In genomic region chr2:74387346-74387745, GRCh38 we compare ENCODE assay signal across 16 cellular contexts. TPM values are rescaled to one million over a fixed set of nuclear protein-coding genes. Genes with fewer than 3 reads are reported as not detected.
DNase-seq lines count a peak whose midpoint lies in the region; ATAC-seq and TF ChIP-seq lines count a peak whose summit lies in the region.
"Had no signal": no experiment of that assay in that cellular context is flagged by ENCODE, and none has a peak within 500 bp of the region (broad histone marks: within the 10 kb centered on the region; RNA-seq: fewer than 3 reads in every experiment).

No MANE protein-coding gene starts in this region.

- ATAC-seq in heart right ventricle (peak in 1 of 8 donors; percentile 22), Right ventricle myocardium inferior (no peak), HG03354 (IDR thresholded peaks at IDR 0.05; ENCODE audit: poor library complexity, severe bottlenecking, unreplicated experiment) (no peak)
- ATAC-seq: stimulated activated memory B cell treated with anti-CD40 and anti-IgM and Interleukin-4, amounts not matched to agents 10 μg/mL and 1 μg/mL and 100 μg/mL, for 72 hours had no signal

- H3K4me3 ChIP-seq in heart right ventricle = no peak overlapping the region
- no peak overlapping the region for H3K4me3 ChIP-seq in SJSA1
- H3K4me3 ChIP-seq in foreskin fibroblast (ENCODE audit: low read depth in 1 of 2, low read length in 2 of 2) = no peak overlapping the region

- no peaks in the 10 kb centered on the region for H3K9me3 ChIP-seq in heart right ventricle
- H3K9me3 ChIP-seq in SJSA1 (replicated peaks) = no peaks in the 10 kb centered on the region

- TF ChIP-seq CTCF in heart right ventricle (IDR thresholded peaks at IDR 0.05) (no peak), foreskin fibroblast (IDR thresholded peaks at IDR 0.05; ENCODE audit: low read depth, low read length) (no peak)

- H3K27ac ChIP-seq in heart right ventricle = peak overlapping the region in 8 of 10 donors; percentile 17 to 71 (median 56)
- H3K27ac ChIP-seq in SJSA1 = peak overlapping the region; percentile 5; the same call in 1 of the 2 replicates
- peak overlapping the region; percentile 95 for H3K27ac ChIP-seq in temporal lobe (ENCODE audit: low read depth, low read length)

- H3K27me3 ChIP-seq in heart right ventricle (no peaks in the 10 kb centered on the region), SJSA1 (replicated peaks) (no peaks in the 10 kb centered on the region)

- intact Hi-C loops in heart right ventricle (cut with DNase I) = no loop called here
- intact Hi-C loops in Right ventricle myocardium inferior (cut with DNase I) = no loop called here

- H3K36me3 ChIP-seq in heart right ventricle (peaks cover 0 to 20% (median 0%) of the 10 kb centered on the region in 9 donors), SJSA1 (peaks cover 35% of the 10 kb centered on the region)

- 68 to 79% methylated on average over 1 of the region's 1 CpG for WGBS in heart right ventricle, 2 donors

- H3K4me1 ChIP-seq in heart right ventricle (peaks cover 14 to 90% (median 77%) of the 10 kb centered on the region in 9 donors), SJSA1 (replicated peaks) (peaks cover 32% of the 10 kb centered on the region)

- DNase-seq in heart right ventricle = no peak
- DNase-seq in Right ventricle myocardium inferior (ENCODE audit: missing footprints) = no peak
- DNase-seq in SJSA1 (ENCODE audit: low read depth in 1 of 2, low spot score in 2 of 2) = peak in 1 of 2 experiments; percentile 56
- DNase-seq in foreskin fibroblast = peak; percentile 28 to 54
- no peak for DNase-seq in NCI-H82 (lab: John Stamatoyannopoulos, UW)
- no peak for DNase-seq in A172 (ENCODE audit: low spot score)
- DNase-seq: activated CD4-positive, alpha-beta T cell treated with anti-CD3 and anti-CD28 coated beads for 4 hours; activated naive CD8-positive, alpha-beta T cell treated with anti-CD3 and anti-CD28 coated beads, Interleukin-2, amount 10 ng/mL, durations not matched to agents 7 days and 5 days; AML-193; GF-D8; NCI-H1092; NCI-H2171; SHP77 had no signal

RNA-seq across cellular contexts. Expression of gene DCTN1, which starts 7.2 kb away (rescaled TPM):
- total RNA-seq in heart right ventricle (100 to 1,000 TPM; 140 to 285 (median 195) TPM), Right ventricle myocardium inferior (182 TPM), temporal lobe (97.9 TPM)
- 100 to 1,000 TPM; 123 to 168 TPM for polyA plus RNA-seq in heart right ventricle
- 95.2 and 136 TPM in 2 replicates for total RNA-seq in SJSA1 (2014; rRNA removed; shearing (Covaris generic))
- 105 and 123 TPM in 2 replicates for total RNA-seq in A172 (2014; rRNA removed; shearing (Covaris generic))

RNA-seq across cellular contexts. Expression of gene C2orf81, which starts 34.1 kb away (rescaled TPM):
- total RNA-seq in heart right ventricle (1 to 10 TPM in 5 of 10 donors, under 1 TPM in 5; 0.52 to 1.7 (median 0.99) TPM), Right ventricle myocardium inferior (1.1 TPM), temporal lobe (1.2 TPM)
- 1 to 10 TPM; 1.2 to 1.3 TPM for polyA plus RNA-seq in heart right ventricle
- total RNA-seq in SJSA1 (2014; rRNA removed; shearing (Covaris generic)) = 0.34 and 1.3 TPM in 2 replicates
- 2.3 and 3.5 TPM in 2 replicates for total RNA-seq in A172 (2014; rRNA removed; shearing (Covaris generic))

RNA-seq across cellular contexts. Expression of gene WDR54, which starts 34.2 kb away (rescaled TPM):
- 1 to 10 TPM; 1.1 to 6.7 (median 2.4) TPM for total RNA-seq in heart right ventricle
- 1 to 10 TPM; 2.9 to 8.7 TPM for polyA plus RNA-seq in heart right ventricle
- total RNA-seq in Right ventricle myocardium inferior = 3.0 TPM
- total RNA-seq in SJSA1 (2014; rRNA removed; shearing (Covaris generic)) = 13.8 and 15.2 TPM in 2 replicates
- total RNA-seq in temporal lobe = 32.9 TPM
- total RNA-seq in A172 (2014; rRNA removed; shearing (Covaris generic)) = 72.9 and 84.5 TPM in 2 replicates

RNA-seq across cellular contexts. Expression of gene SLC4A5, which starts 44.1 kb away (rescaled TPM):
- total RNA-seq in heart right ventricle (1 to 10 TPM in 8 of 10 donors, under 1 TPM in 2; 0.82 to 4.6 (median 1.9) TPM), Right ventricle myocardium inferior (1.1 TPM), temporal lobe (2.7 TPM)
- 1 to 10 TPM in 1 of 2 donors, under 1 TPM in 1; 0.43 to 2.3 TPM for polyA plus RNA-seq in heart right ventricle
- total RNA-seq in SJSA1 (2014; rRNA removed; shearing (Covaris generic)) = 0.08 TPM in 1 of 2 replicates, not detected in the other
- total RNA-seq in A172 (2014; rRNA removed; shearing (Covaris generic)) = 0.07 TPM in 1 of 2 replicates, not detected in the other

RNA-seq across cellular contexts. Expression of gene RTKN, which starts 54.4 kb away (rescaled TPM):
- total RNA-seq in heart right ventricle (10 to 100 TPM in 8 of 10 donors, 1 to 10 TPM in 2; 9.3 to 23.4 (median 14.9) TPM), Right ventricle myocardium inferior (16.4 TPM), temporal lobe (3.4 TPM)
- polyA plus RNA-seq in heart right ventricle = 10 to 100 TPM; 25.5 to 33.9 TPM
- total RNA-seq in SJSA1 (2014; rRNA removed; shearing (Covaris generic)) = 5.6 and 8.7 TPM in 2 replicates
- 23.1 and 33.3 TPM in 2 replicates for total RNA-seq in A172 (2014; rRNA removed; shearing (Covaris generic))

Comparison
In these comparisons a context has a peak if more than half of its experiments do, and no peak if none do; other contexts are left out.
1. DNase-seq: peak in foreskin fibroblast (2 of 2); none in heart right ventricle (0 of 2), Right ventricle myocardium inferior (single experiment), NCI-H82 (single experiment) and A172 (single experiment).
2. H3K27ac ChIP-seq: peak in every context shown above with its lines; median percentile 95 in temporal lobe; 56 in heart right ventricle; 5 in SJSA1.